ENCODE assay signal across 8 cellular contexts in the genomic region with DNA sequence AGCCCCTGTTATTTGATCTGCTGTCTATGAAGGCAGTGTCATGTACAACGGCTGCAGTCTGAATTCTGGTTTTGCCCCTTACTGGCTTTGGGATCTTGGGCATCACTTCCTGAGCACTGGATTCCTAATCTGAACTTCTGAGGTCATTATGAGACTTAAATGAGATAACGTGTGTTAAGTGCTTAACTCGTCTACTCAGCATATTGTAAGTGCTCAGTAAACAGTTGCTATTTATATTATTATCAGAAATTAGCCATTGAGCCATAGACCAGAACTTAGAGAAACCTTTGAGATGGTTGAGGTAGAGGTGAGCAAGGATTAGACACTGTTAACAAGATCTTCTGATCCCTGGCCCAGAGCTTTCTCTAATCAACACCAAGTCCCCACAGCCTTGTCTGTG.
"Had no signal": no experiment of that assay in that cellular context is flagged by ENCODE, and none has a peak within 500 bp of the region (broad histone marks: within the 10 kb centered on the region; RNA-seq: fewer than 3 reads in every experiment).

No MANE protein-coding gene starts in this region.

- FAIRE-seq: G401.6, GM12878, GM12891, GM12892, GM18507, GM19239 had no signal

- ATAC-seq: GM12878 had no signal

- DNase-seq: GDM1, GF-D8 had no signal

- H3K4me3 ChIP-seq: GM12878 had no signal
